Comparison of ENCODE assay signal across 21 cellular contexts in genomic region chr13:26011208-26011573, GRCh38. TPM values are rescaled to one million over a fixed set of nuclear protein-coding genes. Genes with fewer than 3 reads are reported as not detected.
"Had no signal": no experiment of that assay in that cellular context is flagged by ENCODE, and none has a peak within 500 bp of the region (broad histone marks: within the 10 kb centered on the region; RNA-seq: fewer than 3 reads in every experiment).

No MANE protein-coding gene starts in this region.

- H3K4me1 Mint-ChIP-seq: endodermal cell had no signal

- H3K27ac Mint-ChIP-seq: activated CD4-positive, alpha-beta memory T cell treated with anti-CD3 and anti-CD28 coated beads, Interleukin-2, amount 10 ng/mL, durations not matched to agents 7 days and 5 days; endodermal cell; T-helper 2 cell treated with Interferon-gamma antibody and Interleukin-4, amounts not matched to agents 5 μg/mL and 100 μg/mL, for 36 hours; WTC11 had no signal

- DNase-seq: activated CD4-positive, alpha-beta memory T cell treated with anti-CD3 and anti-CD28 coated beads, Interleukin-2, amount 10 ng/mL, durations not matched to agents 7 days and 5 days; activated CD4-positive, alpha-beta T cell treated with anti-CD3 and anti-CD28 coated beads for 4 hours; activated gamma-delta T cell; activated T-cell treated with anti-CD3 and anti-CD28 coated beads, Interleukin-2, amount 50 U/mL, for 48 hours; body of pancreas; endodermal cell; foreskin keratinocyte; hippocampal formation; lower lobe of right lung; occipital lobe; stimulated activated CD4-positive, alpha-beta T cell treated with anti-CD3 and anti-CD28 coated beads, Interleukin-2, amount 100 ng/mL, for 24 hours; stimulated activated naive CD4-positive, alpha-beta T cell treated with Interleukin-2 at 50 U/mL for 16 hours; transverse colon; uterus had no signal

- H3K4me3 ChIP-seq: body of pancreas, prostate gland, right atrium auricular region, transverse colon, uterus had no signal

- H3K9me3 Mint-ChIP-seq: activated CD4-positive, alpha-beta memory T cell treated with anti-CD3 and anti-CD28 coated beads, Interleukin-2, amount 10 ng/mL, durations not matched to agents 7 days and 5 days; activated naive CD4-positive, alpha-beta T cell treated with anti-CD3 and anti-CD28 coated beads, Interleukin-2, amount 50 U/mL, for 72 hours; T-helper 2 cell treated with Interferon-gamma antibody and Interleukin-4, amounts not matched to agents 5 μg/mL and 100 μg/mL, for 36 hours; WTC11 had no signal

- H3K4me1 ChIP-seq: body of pancreas, foreskin keratinocyte, lower lobe of right lung, prostate gland, transverse colon, uterus had no signal

- H3K36me3 Mint-ChIP-seq: WTC11 had no signal

- H3K36me3 ChIP-seq: lower lobe of right lung, prostate gland, right atrium auricular region, transverse colon, uterus had no signal

- H3K27me3 Mint-ChIP-seq: activated CD4-positive, alpha-beta memory T cell treated with anti-CD3 and anti-CD28 coated beads, Interleukin-2, amount 10 ng/mL, durations not matched to agents 7 days and 5 days had no signal

- H3K4me3 Mint-ChIP-seq: activated CD4-positive, alpha-beta memory T cell treated with anti-CD3 and anti-CD28 coated beads, Interleukin-2, amount 10 ng/mL, durations not matched to agents 7 days and 5 days; endodermal cell; WTC11 had no signal

- H3K27me3 ChIP-seq: body of pancreas, dorsolateral prefrontal cortex, foreskin keratinocyte, right atrium auricular region, transverse colon, uterus had no signal

- H3K27ac ChIP-seq: body of pancreas, epithelial cell of prostate, foreskin keratinocyte, prostate gland, right atrium auricular region, transverse colon, uterus had no signal

- ATAC-seq: activated naive CD4-positive, alpha-beta T cell treated with anti-CD3 and anti-CD28 coated beads, Interleukin-2, amount 50 U/mL, for 72 hours; body of pancreas; foreskin keratinocyte; lower lobe of right lung had no signal

- H3K9me3 ChIP-seq: body of pancreas, lower lobe of right lung, prostate gland, right atrium auricular region, uterus had no signal

RNA-seq across cellular contexts. Expression of gene SHISA2, which starts 40.6 kb away (rescaled TPM):
- total RNA-seq: right atrium auricular region, transverse colon had no signal
